ENCODE assay signal across 10 cellular contexts in genomic region chr17:73261952-73262675, GRCh38. TPM values are rescaled to one million over a fixed set of nuclear protein-coding genes. Genes with fewer than 3 reads are reported as not detected.
A peak's percentile ranks its signal among the peaks of the same experiment; 100 is the strongest.
DNase-seq lines count a peak whose midpoint lies in the region; ATAC-seq and TF ChIP-seq lines count a peak whose summit lies in the region.
"Had no signal": no experiment of that assay in that cellular context is flagged by ENCODE, and none has a peak within 500 bp of the region (broad histone marks: within the 10 kb centered on the region; RNA-seq: fewer than 3 reads in every experiment).

No MANE protein-coding gene starts in this region.

- H3K9me3 Mint-ChIP-seq in WTC11, result no peaks in the 10 kb centered on the region
- H3K9me3 Mint-ChIP-seq in activated CD8-positive, alpha-beta memory T cell treated with anti-CD3 and anti-CD28 coated beads, Interleukin-2, amount 10 ng/mL, durations not matched to agents 7 days and 5 days (ENCODE audit: low read depth), result no peaks in the 10 kb centered on the region

- POLR2A ChIA-PET in WTC11 (lab: Charles Lee), result interaction anchor here (0.6 to 0.9 kb wide), 5 partner anchors 29 to 107 kb away, joined by 3 to 5 read pairs (median 4); a partner anchor contains a TSS

- H3K27ac Mint-ChIP-seq in WTC11, result no peak overlapping the region
- H3K27ac Mint-ChIP-seq in activated CD8-positive, alpha-beta memory T cell treated with anti-CD3 and anti-CD28 coated beads, Interleukin-2, amount 10 ng/mL, durations not matched to agents 7 days and 5 days, result no peak overlapping the region

- peaks cover 25% of the 10 kb centered on the region for H3K4me1 Mint-ChIP-seq in WTC11
- no peaks in the 10 kb centered on the region for H3K4me1 Mint-ChIP-seq in activated CD8-positive, alpha-beta memory T cell treated with anti-CD3 and anti-CD28 coated beads, Interleukin-2, amount 10 ng/mL, durations not matched to agents 7 days and 5 days

- intact Hi-C loops in sciatic nerve (cut with DNase I), result no loop called here

- H3K36me3 Mint-ChIP-seq in WTC11, result no peaks in the 10 kb centered on the region
- no peaks in the 10 kb centered on the region for H3K36me3 Mint-ChIP-seq in activated CD8-positive, alpha-beta memory T cell treated with anti-CD3 and anti-CD28 coated beads, Interleukin-2, amount 10 ng/mL, durations not matched to agents 7 days and 5 days

- H3K27me3 Mint-ChIP-seq in WTC11 (ENCODE audit: low read depth), result peaks cover 3% of the 10 kb centered on the region
- no peaks in the 10 kb centered on the region for H3K27me3 Mint-ChIP-seq in activated CD8-positive, alpha-beta memory T cell treated with anti-CD3 and anti-CD28 coated beads, Interleukin-2, amount 10 ng/mL, durations not matched to agents 7 days and 5 days

- ATAC-seq in WTC11 (peak; percentile 66), sciatic nerve (peak; percentile 70), HG03342 (IDR thresholded peaks at IDR 0.05; ENCODE audit: unreplicated experiment) (no peak)
- no peak for ATAC-seq in activated CD8-positive, alpha-beta memory T cell treated with anti-CD3 and anti-CD28 coated beads, Interleukin-2, amount 10 ng/mL, durations not matched to agents 7 days and 5 days

- no peak for TF ChIP-seq EP300 in Ishikawa (IDR thresholded peaks at IDR 0.05; ENCODE audit: borderline replicate concordance)

- peak overlapping the region; percentile 24; the same call in 1 of the 2 replicates for H3K4me3 Mint-ChIP-seq in WTC11
- no peak overlapping the region for H3K4me3 Mint-ChIP-seq in activated CD8-positive, alpha-beta memory T cell treated with anti-CD3 and anti-CD28 coated beads, Interleukin-2, amount 10 ng/mL, durations not matched to agents 7 days and 5 days

- CTCF ChIA-PET in WTC11 (lab: Charles Lee), result interaction anchor here (0.6 to 2.6 kb wide), 7 partner anchors 10 to 115 kb away, joined by 3 to 18 read pairs (median 3); no protein-coding TSS in a partner anchor
- CTCF ChIA-PET in activated CD8-positive, alpha-beta memory T cell treated with anti-CD3 and anti-CD28 coated beads, Interleukin-2, amount 10 ng/mL, durations not matched to agents 7 days and 5 days (lab: Charles Lee), result interaction anchor here (3.0 kb wide), 1 partner anchor 109 kb away, joined by 13 read pairs; no protein-coding TSS in a partner anchor

- no peak for TF ChIP-seq RAD21 in Ishikawa (IDR thresholded peaks at IDR 0.05; ENCODE audit: low read depth)

- no peak for DNase-seq in WTC11 (ENCODE audit: low spot score)
- peak; percentile 61 for DNase-seq in inferior parietal cortex (ENCODE audit: extremely low spot score)
- DNase-seq in sciatic nerve (ENCODE audit: low spot score), result no peak
- no peak for DNase-seq in activated CD8-positive, alpha-beta memory T cell treated with anti-CD3 and anti-CD28 coated beads, Interleukin-2, amount 10 ng/mL, durations not matched to agents 7 days and 5 days
- DNase-seq in LoVo (ENCODE audit: low spot score), result no peak
- no peak for DNase-seq in activated naive CD4-positive, alpha-beta T cell treated with Interleukin-2 at 50 U/mL for 16 hours
- DNase-seq: activated gamma-delta T cell had no signal

- no peak for TF ChIP-seq CTCF in WTC11 (IDR thresholded peaks at IDR 0.05)

TF ChIP-seq in Ishikawa, 13 proteins besides CTCF, POLR2A, EP300 and RAD21:
- TF ChIP-seq YY1 (IDR thresholded peaks at IDR 0.05; ENCODE audit: low read depth) (no peak), MAX (IDR thresholded peaks at IDR 0.05) (0 out of 2 replicates have a peak, but pooled peaks have one; percentile 36)

TF ChIP-seq in WTC11, 78 proteins besides CTCF, POLR2A, EP300 and RAD21:
- peak; percentile 49; the same call in 1 of the 2 replicates for TF ChIP-seq GABPB1 (CRISPR knock-in tag; IDR thresholded peaks at IDR 0.05)
- TF ChIP-seq ESRRA (CRISPR knock-in tag; IDR thresholded peaks at IDR 0.05; ENCODE audit: borderline replicate concordance), result no peak
- peak; percentile 26; the same call in 1 of the 2 replicates for TF ChIP-seq FOXP4 (CRISPR knock-in tag; IDR thresholded peaks at IDR 0.05)
- TF ChIP-seq CREM (CRISPR knock-in tag; IDR thresholded peaks at IDR 0.05), result no peak
- peak; percentile 48; the same call in 1 of the 2 replicates for TF ChIP-seq FOXK1 (CRISPR knock-in tag; IDR thresholded peaks at IDR 0.05)
- TF ChIP-seq ZNF423 (CRISPR knock-in tag; IDR thresholded peaks at IDR 0.05), result peak; percentile 74
- TF ChIP-seq PRDM15 (CRISPR knock-in tag; IDR thresholded peaks at IDR 0.05), result no peak

RNA-seq across cellular contexts. Expression of gene CPSF4L, which starts 0.4 kb away (rescaled TPM):
- total RNA-seq in WTC11 (2021) (not detected in 3 replicates), sciatic nerve (not detected)
- not detected for total RNA-seq in activated CD8-positive, alpha-beta memory T cell treated with anti-CD3 and anti-CD28 coated beads, Interleukin-2, amount 10 ng/mL, durations not matched to agents 7 days and 5 days
- total RNA-seq: fibroblast of villous mesenchyme had no signal

RNA-seq across cellular contexts. Expression of gene CDC42EP4, which starts 49.7 kb away (rescaled TPM):
- total RNA-seq in WTC11 (2021) (17.0 to 18.8 TPM (median 18.4 TPM) in 3 replicates), sciatic nerve (98.8 TPM)
- total RNA-seq in activated CD8-positive, alpha-beta memory T cell treated with anti-CD3 and anti-CD28 coated beads, Interleukin-2, amount 10 ng/mL, durations not matched to agents 7 days and 5 days, result 1 to 10 TPM; 1.3 to 1.5 TPM

Comparison
In these comparisons a context has a peak if more than half of its experiments do, and no peak if none do; other contexts are left out.
1. ATAC-seq: peak in WTC11 (single experiment) and sciatic nerve (single experiment); none in activated CD8-positive, alpha-beta memory T cell treated with anti-CD3 and anti-CD28 coated beads, Interleukin-2, amount 10 ng/mL, durations not matched to agents 7 days and 5 days (single experiment) and HG03342 (single experiment).